In the genomic region with DNA sequence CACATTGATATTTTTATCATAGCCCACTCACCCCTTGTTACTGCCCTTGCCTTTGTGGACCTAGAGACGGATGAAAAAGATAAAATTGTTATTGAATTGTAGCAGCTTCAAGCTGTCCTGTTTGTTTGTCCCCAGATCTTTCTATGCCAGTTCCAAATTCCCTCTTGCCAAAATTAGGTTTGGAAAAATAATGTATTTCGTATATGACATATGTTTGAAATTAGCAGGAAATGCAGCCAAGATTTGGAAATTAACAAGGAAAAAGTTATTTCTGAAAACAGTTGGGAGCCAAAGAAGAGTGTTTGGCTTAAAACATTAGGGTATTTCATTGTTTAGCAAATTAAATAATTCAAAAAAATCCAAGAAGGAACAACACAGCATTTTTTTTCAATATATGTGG, we compare ENCODE assay signal across 39 cellular contexts. TPM values are rescaled to one million over a fixed set of nuclear protein-coding genes. Genes with fewer than 3 reads are reported as not detected.
DNase-seq lines count a peak whose midpoint lies in the region; ATAC-seq, FAIRE-seq and TF ChIP-seq lines count a peak whose summit lies in the region.
"Had no signal": no experiment of that assay in that cellular context is flagged by ENCODE, and none has a peak within 500 bp of the region (broad histone marks: within the 10 kb centered on the region; RNA-seq: fewer than 3 reads in every experiment).

No MANE protein-coding gene starts in this region.

- no peaks in the 10 kb centered on the region for H3K27me3 Mint-ChIP-seq in stimulated activated naive CD8-positive, alpha-beta T cell treated with anti-CD3 and anti-CD28 coated beads, Interleukin-15, amount 100 ng/mL, for 72 hours
- H3K27me3 Mint-ChIP-seq: activated naive CD8-positive, alpha-beta T cell; CD4-positive, CD25-positive, alpha-beta regulatory T cell had no signal

- H3K4me1 Mint-ChIP-seq in stimulated activated naive CD8-positive, alpha-beta T cell treated with anti-CD3 and anti-CD28 coated beads, Interleukin-15, amount 100 ng/mL, for 72 hours = no peaks in the 10 kb centered on the region
- H3K4me1 Mint-ChIP-seq: CD4-positive, CD25-positive, alpha-beta regulatory T cell had no signal

- H3K9me1 ChIP-seq in IMR-90 (ENCODE audit: insufficient read depth, low read length) = no peaks in the 10 kb centered on the region

- POLR2A ChIA-PET in A549 (lab: Yijun Ruan, JAX) (no interaction called here), IMR-90 (lab: Charles Lee; ENCODE audit: unreplicated experiment) (no interaction called here)

- H3K4me2 ChIP-seq in A549 (no peak overlapping the region), IMR-90 (ENCODE audit: low read depth, low read length) (no peak overlapping the region), mesenchymal stem cell (ENCODE audit: low read length, poor library complexity, severe bottlenecking) (no peak overlapping the region)
- H3K4me2 ChIP-seq: KMS-11 had no signal

- H3K56ac ChIP-seq in IMR-90 (ENCODE audit: extremely low read depth, insufficient read depth, low read length) = no peak overlapping the region; the same call in 1 of the 2 replicates

- H4K8ac ChIP-seq in IMR-90 (ENCODE audit: low read depth in 2 of 2, low read length in 2 of 2) (peak overlapping the region in 1 of 2 experiments; percentile 92; a peak in 3 of 4 replicates), mesenchymal stem cell (ENCODE audit: low read length) (no peak overlapping the region)

- TF ChIP-seq CTCF in A549 (IDR thresholded peaks at IDR 0.05) = no peak
- no peak for TF ChIP-seq CTCF in IMR-90 (conservative IDR thresholded peaks at IDR 0.05; ENCODE audit: low read depth, low read length)

- H4K5ac ChIP-seq in IMR-90 (ENCODE audit: low read depth, low read length) = peak overlapping the region; percentile 90

- no peaks in the 10 kb centered on the region for H4K20me1 ChIP-seq in IMR-90 (ENCODE audit: insufficient read depth, low read length)

- H3K4me3 ChIP-seq in A549 = no peak overlapping the region
- no peak overlapping the region for H3K4me3 ChIP-seq in IMR-90 (ENCODE audit: insufficient read depth, low read depth, low read length)
- no peak overlapping the region for H3K4me3 ChIP-seq in mesenchymal stem cell (ENCODE audit: insufficient read depth in 1 of 2, low read depth in 1 of 2, low read length in 2 of 2)
- H3K4me3 ChIP-seq in MG63 = no peak overlapping the region
- H3K4me3 ChIP-seq: cardiac muscle cell, lung, mucosa of descending colon, thoracic aorta had no signal

- peak overlapping the region; percentile 100 for H2BK5ac ChIP-seq in IMR-90 (ENCODE audit: low read depth, low read length, poor library complexity, severe bottlenecking)
- H2BK5ac ChIP-seq in mesenchymal stem cell (ENCODE audit: low read depth, low read length, poor library complexity, severe bottlenecking) = no peak overlapping the region

- H3K79me1 ChIP-seq in IMR-90 (ENCODE audit: low read depth in 1 of 2, low read length in 2 of 2) (no peaks in the 10 kb centered on the region), mesenchymal stem cell (replicated peaks; ENCODE audit: low read length, poor library complexity, severe bottlenecking) (no peaks in the 10 kb centered on the region)

- H3K14ac ChIP-seq in IMR-90 (replicated peaks; ENCODE audit: low read depth, low read length) (peak overlapping the region; percentile 92), mesenchymal stem cell (ENCODE audit: low read length in 2 of 2) (no peak overlapping the region)

- BruUV-seq in IMR-90 (replicated peaks; lab: Mats Ljungman, UMichigan) = no TSS peak

- no peak for TF ChIP-seq EP300 in A549 (IDR thresholded peaks at IDR 0.05)

- H3K9ac ChIP-seq in IMR-90 (ENCODE audit: low read depth, low read length) (no peak overlapping the region), mesenchymal stem cell (ENCODE audit: low read length) (peak overlapping the region; percentile 90)
- H3K9ac ChIP-seq: KMS-11 had no signal

- H3K18ac ChIP-seq in IMR-90 (ENCODE audit: low read depth, low read length) = peak overlapping the region; percentile 100
- H3K18ac ChIP-seq in mesenchymal stem cell (ENCODE audit: low read depth in 1 of 2, low read length in 2 of 2) = no peak overlapping the region

- CTCF ChIA-PET in A549 (lab: Yijun Ruan, JAX) (no interaction called here), IMR-90 (lab: Yijun Ruan, JAX) (interaction anchor here (0.6 kb wide), 1 partner anchor 123 kb away, joined by 3 read pairs; no protein-coding TSS in a partner anchor)

- H3K4me1 ChIP-seq in A549 = peaks cover 11% of the 10 kb centered on the region; the same call in 2 of the 3 replicates
- H3K4me1 ChIP-seq in IMR-90 (ENCODE audit: control insufficient read depth, insufficient read depth, low read length) = peaks cover 2% of the 10 kb centered on the region; the same call in 1 of the 2 replicates
- H3K4me1 ChIP-seq in mesenchymal stem cell (ENCODE audit: control insufficient read depth, insufficient read depth, low read depth, low read length) = no peaks in the 10 kb centered on the region

- 71% methylated on average over 2 of the region's 2 CpGs for WGBS in A549 (ENCODE audit: missing lambda C conversion rate)
- no CpG with 5 or more reads among the region's 2 CpGs for WGBS in IMR-90 (ENCODE audit: extremely low coverage in 2 of 2, insufficient read length in 1 of 2), 2 experiments
- 96% methylated on average over 2 of the region's 2 CpGs for WGBS in mesenchymal stem cell

- dilution Hi-C loops in IMR-90 (cut with HindIII; ENCODE audit: low sequenced_read_pairs, unreplicated experiment) = no loop called here

- no peak for TF ChIP-seq RAD21 in A549 (conservative IDR thresholded peaks at IDR 0.05 in 1 of 2, IDR thresholded peaks at IDR 0.05 in 1 of 2)
- TF ChIP-seq RAD21 in IMR-90 (IDR thresholded peaks at IDR 0.05; ENCODE audit: low read length) = no peak

- H3K4me3 Mint-ChIP-seq in stimulated activated naive CD8-positive, alpha-beta T cell treated with anti-CD3 and anti-CD28 coated beads, Interleukin-15, amount 100 ng/mL, for 72 hours = no peak overlapping the region
- H3K4me3 Mint-ChIP-seq: activated CD8-positive, alpha-beta T cell treated with anti-CD3 and anti-CD28 coated beads, Interleukin-2, amount 10 ng/mL, durations not matched to agents 7 days and 5 days; activated naive CD8-positive, alpha-beta T cell; CD4-positive, CD25-positive, alpha-beta regulatory T cell; nephron had no signal

- no peaks in the 10 kb centered on the region for H3K27me3 ChIP-seq in IMR-90 (ENCODE audit: control insufficient read depth, insufficient read depth, low read length)
- H3K27me3 ChIP-seq in mesenchymal stem cell (ENCODE audit: control insufficient read depth in 1 of 2, insufficient read depth in 1 of 2, low read length in 2 of 2) = no peaks in the 10 kb centered on the region
- no peaks in the 10 kb centered on the region for H3K27me3 ChIP-seq in MG63
- H3K27me3 ChIP-seq: cardiac muscle cell had no signal

- ATAC-seq in A549 = no peak
- no peak for ATAC-seq in IMR-90 (ENCODE audit: low read depth)
- no peak for ATAC-seq in stimulated activated naive CD8-positive, alpha-beta T cell treated with anti-CD3 and anti-CD28 coated beads, Interleukin-15, amount 100 ng/mL, for 72 hours
- ATAC-seq: activated CD8-positive, alpha-beta T cell treated with anti-CD3 and anti-CD28 coated beads, Interleukin-2, amount 10 ng/mL, durations not matched to agents 7 days and 5 days; left cardiac atrium; mucosa of descending colon had no signal

- H2BK15ac ChIP-seq in IMR-90 (ENCODE audit: low read depth, low read length) (no peak overlapping the region), mesenchymal stem cell (ENCODE audit: low read depth, poor library complexity, severe bottlenecking) (no peak overlapping the region)

- FAIRE-seq in A549 (lab: Jason Lieb, UNC) = peak; percentile 18
- FAIRE-seq: GM18507, small intestine had no signal

- H3K27ac ChIP-seq in A549 (peak overlapping the region; percentile 67 to 75; a peak in 5 of 6 replicates), IMR-90 (ENCODE audit: insufficient read depth, low read length) (peak overlapping the region; percentile 33; the same call in 1 of the 2 replicates), epithelial cell of prostate (peak overlapping the region; percentile 64), mesenchymal stem cell (ENCODE audit: low read length, poor library complexity, severe bottlenecking) (no peak overlapping the region)
- H3K27ac ChIP-seq: cardiac muscle cell, HL-60, KMS-11, thoracic aorta had no signal

- no peak overlapping the region for H3K27ac Mint-ChIP-seq in stimulated activated naive CD8-positive, alpha-beta T cell treated with anti-CD3 and anti-CD28 coated beads, Interleukin-15, amount 100 ng/mL, for 72 hours
- H3K27ac Mint-ChIP-seq: activated CD8-positive, alpha-beta T cell treated with anti-CD3 and anti-CD28 coated beads, Interleukin-2, amount 10 ng/mL, durations not matched to agents 7 days and 5 days; activated naive CD8-positive, alpha-beta T cell; activated T-helper 2 cell treated with anti-CD3 and anti-CD28 coated beads, Interferon-gamma antibody, Interleukin-2, Interleukin-4, amounts not matched to agents 10 μg/mL and 5 μg/mL and 100 μg/mL, durations not matched to agents 14 hours and 24 hours and 36 hours; CD4-positive, CD25-positive, alpha-beta regulatory T cell; nephron had no signal

- H3K9me3 Mint-ChIP-seq in stimulated activated naive CD8-positive, alpha-beta T cell treated with anti-CD3 and anti-CD28 coated beads, Interleukin-15, amount 100 ng/mL, for 72 hours = peaks cover 10 to 16% of the 10 kb centered on the region in 2 donors

- in situ Hi-C loops in IMR-90 (cut with MboI; ENCODE audit: low sequenced_read_pairs) = no loop called here

- H3K23ac ChIP-seq in IMR-90 (ENCODE audit: low read depth, low read length) (peak overlapping the region; percentile 92; the same call in 1 of the 2 replicates), mesenchymal stem cell (ENCODE audit: low read length in 2 of 2) (no peak overlapping the region)

- peak overlapping the region; percentile 58; the same call in 1 of the 2 replicates for H2AK5ac ChIP-seq in IMR-90 (ENCODE audit: low read depth, low read length)
- H2AK5ac ChIP-seq in mesenchymal stem cell (ENCODE audit: low read length, severe bottlenecking) = no peak overlapping the region

- H4K91ac ChIP-seq in IMR-90 (ENCODE audit: insufficient read depth, low read depth, low read length) (peak overlapping the region; percentile 31), mesenchymal stem cell (ENCODE audit: low read length) (no peak overlapping the region)

- DNase-seq in A549 (ENCODE audit: low read depth in 1 of 2, low spot score in 1 of 2) = no peak
- DNase-seq in IMR-90 = no peak
- DNase-seq in epithelial cell of prostate (ENCODE audit: low read depth, low spot score) = no peak
- no peak for DNase-seq in mesenchymal stem cell
- DNase-seq in MG63 = no peak
- no peak for DNase-seq in stimulated activated naive CD8-positive, alpha-beta T cell treated with anti-CD3 and anti-CD28 coated beads, Interleukin-15, amount 100 ng/mL, for 72 hours
- DNase-seq in iPS-NIHi7 (ENCODE audit: extremely low spot score) = no peak
- no peak for DNase-seq in DMS53 treated with DMSO at 0.1 percent for 48 hours (lab: John Stamatoyannopoulos, UW; ENCODE audit: unreplicated experiment)
- DNase-seq: activated CD8-positive, alpha-beta T cell treated with anti-CD3 and anti-CD28 coated beads, Interleukin-2, amount 10 ng/mL, durations not matched to agents 7 days and 5 days; AML-193; aorta; Calu3; CD4-positive, CD25-positive, alpha-beta regulatory T cell; cortex of kidney; DND-41; effector memory CD4-positive, alpha-beta T cell; erythroblast; H7; left cardiac atrium; mucosa of descending colon; NCI-H2029 treated with DMSO at 0.1 percent for 48 hours; NCI-H526 treated with DMSO at 0.1 percent for 48 hours; retina; SHP77; small intestine; stimulated activated naive CD4-positive, alpha-beta T cell had no signal

- H3K9me3 ChIP-seq in A549 (no peaks in the 10 kb centered on the region), IMR-90 (ENCODE audit: control insufficient read depth, insufficient read depth, low read length) (no peaks in the 10 kb centered on the region), mesenchymal stem cell (ENCODE audit: control insufficient read depth, low read length) (no peaks in the 10 kb centered on the region), MG63 (no peaks in the 10 kb centered on the region)
- H3K9me3 ChIP-seq: mucosa of descending colon, thoracic aorta had no signal

- H3K36me3 ChIP-seq in IMR-90 (ENCODE audit: control insufficient read depth, insufficient read depth, low read length) (no peaks in the 10 kb centered on the region), mesenchymal stem cell (ENCODE audit: control insufficient read depth in 1 of 2, insufficient read depth in 2 of 2, low read depth in 1 of 2, low read length in 2 of 2) (no peaks in the 10 kb centered on the region), MG63 (no peaks in the 10 kb centered on the region)
- H3K36me3 ChIP-seq: cardiac muscle cell, thoracic aorta had no signal

- H2AK9ac ChIP-seq in IMR-90 (replicated peaks; ENCODE audit: low read depth, low read length, poor library complexity) = no peak overlapping the region

- H2AFZ ChIP-seq in IMR-90 (replicated peaks; ENCODE audit: low read length, poor library complexity) (no peak overlapping the region), mesenchymal stem cell (ENCODE audit: low read depth, low read length) (no peak overlapping the region)

- H2BK120ac ChIP-seq in IMR-90 (ENCODE audit: low read depth, low read length) = peak overlapping the region; percentile 97
- no peak overlapping the region for H2BK120ac ChIP-seq in mesenchymal stem cell (ENCODE audit: low read depth, low read length)

- H3K4ac ChIP-seq in IMR-90 (ENCODE audit: low read depth, low read length) = peak overlapping the region; percentile 94; the same call in 1 of the 2 replicates
- no peak overlapping the region for H3K4ac ChIP-seq in mesenchymal stem cell (ENCODE audit: low read depth in 1 of 2, low read length in 2 of 2)

- intact Hi-C loops in IMR-90 (cut with micrococcal nuclease) = no loop called here

- no peak overlapping the region for H2BK12ac ChIP-seq in mesenchymal stem cell (ENCODE audit: low read length in 2 of 2)

- peak overlapping the region; percentile 95 for H2BK20ac ChIP-seq in IMR-90 (ENCODE audit: low read depth, low read length)

- TF ChIP-seq POLR2A in A549 (IDR thresholded peaks at IDR 0.05; ENCODE audit: low read length) = no peak
- TF ChIP-seq POLR2A in IMR-90 (IDR thresholded peaks at IDR 0.05; ENCODE audit: low read depth, low read length) = no peak

RNA-seq across cellular contexts. Expression of a gene that starts 33.5 kb away (rescaled TPM):
- polyA plus RNA-seq in A549 (2011; rRNA removed) (not detected in 2 replicates), A549 (2017; fragmentation: RNase III; extraction: RNeasy Plus Mini Kit Qiagen cat#74134 plus additional on column Dnase treatment) (not detected in 3 replicates), IMR-90 (2012; rRNA removed) (not detected in 2 replicates)
- not detected in 2 replicates for polyA plus RNA-seq in A549 (2012; cell fraction: cytosol; rRNA removed)
- polyA plus RNA-seq in A549 (2012; cell fraction: nucleus; rRNA removed) = not detected in 2 replicates
- not detected in 2 replicates for polyA minus RNA-seq in A549 (2011; rRNA and poly(A)+ RNA removed)
- total RNA-seq in IMR-90 (2012; rRNA removed) = not detected in 2 replicates
- not detected in 2 replicates for polyA plus RNA-seq in IMR-90 (2012; cell fraction: cytosol; rRNA removed)
- polyA plus RNA-seq in IMR-90 (2012; cell fraction: nucleus; rRNA removed; ENCODE audit: low replicate concordance) = not detected in 2 replicates
- not detected for polyA plus RNA-seq in mesenchymal stem cell (2013, experiment 1 of 2)
- polyA plus RNA-seq in mesenchymal stem cell (2013, experiment 2 of 2) = not detected
- total RNA-seq in MG63 (2014; rRNA removed; shearing (Covaris generic); ENCODE audit: low replicate concordance) = not detected in 2 replicates
- total RNA-seq: A172; activated CD8-positive, alpha-beta T cell treated with anti-CD3 and anti-CD28 coated beads, Interleukin-2, amount 10 ng/mL, durations not matched to agents 7 days and 5 days; activated T-helper 2 cell treated with anti-CD3 and anti-CD28 coated beads, Interferon-gamma antibody, Interleukin-2, Interleukin-4, amounts not matched to agents 10 μg/mL and 5 μg/mL and 100 μg/mL, durations not matched to agents 14 hours and 24 hours and 36 hours; aorta; Calu3; cardiac muscle cell; CD4-positive, CD25-positive, alpha-beta regulatory T cell; H7; left cardiac atrium; lung; mucosa of descending colon; omental fat pad; T-helper 2 cell treated with Interferon-gamma antibody and Interleukin-4, amounts not matched to agents 100 ng/mL and 5 ng/mL, for 36 hours; thoracic aorta; urinary bladder had no signal
- polyA plus RNA-seq: aorta; cardiac muscle cell; CD4-positive, CD25-positive, alpha-beta regulatory T cell; lung; small intestine had no signal
